Comparison of ENCODE assay signal across 10 cellular contexts in the genomic region with DNA sequence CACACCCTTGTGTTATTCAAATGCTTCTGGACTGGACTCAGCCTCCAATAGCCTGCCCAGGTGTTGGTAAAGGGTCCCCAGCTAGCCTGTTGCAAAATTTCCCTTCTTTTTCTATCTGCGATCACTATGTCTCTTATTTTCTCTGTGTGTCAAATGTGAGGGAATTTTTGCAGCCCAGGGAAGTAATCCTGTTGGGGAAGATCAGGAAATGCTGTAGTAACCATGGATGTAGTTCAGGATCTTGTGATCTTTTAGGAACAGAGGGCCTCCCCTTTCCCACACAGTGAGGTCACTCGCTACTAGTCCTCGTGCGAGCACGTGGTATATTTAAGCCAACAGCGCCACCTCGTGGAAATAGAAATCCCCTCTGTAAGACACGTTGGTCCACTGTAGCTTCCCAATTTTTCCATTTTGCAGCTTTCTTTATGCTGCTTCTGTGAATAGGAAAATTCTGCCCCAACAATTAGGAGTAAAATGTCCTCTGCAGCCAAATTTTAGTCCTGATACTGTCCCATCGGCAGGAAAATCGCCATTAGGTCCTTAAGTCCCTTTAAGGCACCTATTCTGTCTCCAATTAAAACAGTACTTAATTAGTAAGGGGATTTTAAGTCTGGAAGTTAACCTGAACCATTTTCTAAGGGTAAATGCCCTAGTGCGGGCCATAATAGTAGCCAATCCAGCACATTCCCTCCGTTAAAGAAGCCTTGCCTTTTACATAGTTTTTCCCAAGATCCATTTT. TPM values are rescaled to one million over a fixed set of nuclear protein-coding genes. Genes with fewer than 3 reads are reported as not detected.
DNase-seq lines count a peak whose midpoint lies in the region; TF ChIP-seq lines count a peak whose summit lies in the region.
"Had no signal": no experiment of that assay in that cellular context is flagged by ENCODE, and none has a peak within 500 bp of the region (broad histone marks: within the 10 kb centered on the region; RNA-seq: fewer than 3 reads in every experiment).

No MANE protein-coding gene starts in this region.

- H4K20me1 ChIP-seq in OCI-LY7 (ENCODE audit: insufficient read depth, low read length) (no peaks in the 10 kb centered on the region), smooth muscle cell (ENCODE audit: low read depth) (no peaks in the 10 kb centered on the region)

- H3K79me2 ChIP-seq in OCI-LY7 (ENCODE audit: insufficient read depth, low read depth, low read length): no peaks in the 10 kb centered on the region
- H3K79me2 ChIP-seq in smooth muscle cell (ENCODE audit: low read depth): no peaks in the 10 kb centered on the region

- no peaks in the 10 kb centered on the region for H3K4me1 Mint-ChIP-seq in activated T-helper 1 cell treated with anti-CD3 and anti-CD28 coated beads, Interleukin-12 subunit alpha, Interleukin-12 subunit beta, Interleukin-2, Interleukin-4 antibody, amounts not matched to agents 30 ng/mL and 10 ng/mL and 1 ng/mL, durations not matched to agents 14 hours and 24 hours and 36 hours (ENCODE audit: low read depth)
- no peaks in the 10 kb centered on the region for H3K4me1 Mint-ChIP-seq in glutamatergic neuron (ENCODE audit: low read depth, unreplicated experiment)
- H3K4me1 Mint-ChIP-seq: IgD-negative memory B cell had no signal

- no peak overlapping the region for H3K9ac ChIP-seq in smooth muscle cell (ENCODE audit: low read depth)

- no peak overlapping the region for H3K27ac Mint-ChIP-seq in activated T-helper 1 cell treated with anti-CD3 and anti-CD28 coated beads, Interleukin-12 subunit alpha, Interleukin-12 subunit beta, Interleukin-2, Interleukin-4 antibody, amounts not matched to agents 30 ng/mL and 10 ng/mL and 1 ng/mL, durations not matched to agents 14 hours and 24 hours and 36 hours
- H3K27ac Mint-ChIP-seq in glutamatergic neuron (ENCODE audit: unreplicated experiment): peak overlapping the region; percentile 18

- H3K4me2 ChIP-seq in OCI-LY7 (ENCODE audit: low read length): no peak overlapping the region
- no peak overlapping the region for H3K4me2 ChIP-seq in smooth muscle cell

- H3K36me3 Mint-ChIP-seq in activated T-helper 1 cell treated with anti-CD3 and anti-CD28 coated beads, Interleukin-12 subunit alpha, Interleukin-12 subunit beta, Interleukin-2, Interleukin-4 antibody, amounts not matched to agents 30 ng/mL and 10 ng/mL and 1 ng/mL, durations not matched to agents 14 hours and 24 hours and 36 hours (ENCODE audit: low read depth): peaks cover 5% of the 10 kb centered on the region
- H3K36me3 Mint-ChIP-seq in glutamatergic neuron (ENCODE audit: unreplicated experiment): peaks cover 33% of the 10 kb centered on the region

- no peaks in the 10 kb centered on the region for H3F3A ChIP-seq in smooth muscle cell (ENCODE audit: low read depth)

- H3K36me3 ChIP-seq in OCI-LY7 (ENCODE audit: insufficient read depth, low read length): no peaks in the 10 kb centered on the region
- no peaks in the 10 kb centered on the region for H3K36me3 ChIP-seq in smooth muscle cell (ENCODE audit: low read depth)
- H3K36me3 ChIP-seq: pancreas had no signal

- CTCF ChIA-PET in OCI-LY7 (lab: Charles Lee; ENCODE audit: unreplicated experiment): interaction anchor here (0.5 kb wide), 1 partner anchor 106 kb away, joined by 3 read pairs; no protein-coding TSS in a partner anchor

- intact Hi-C loops in OCI-LY7 (cut with micrococcal nuclease; ENCODE audit: unreplicated experiment): loop anchor here (1.0 kb wide), 2 partner anchors 266 to 497 kb away; no protein-coding TSS in a partner anchor
- intact Hi-C loops in activated T-helper 1 cell treated with anti-CD3 and anti-CD28 coated beads, Interleukin-12 subunit alpha, Interleukin-12 subunit beta, Interleukin-2, Interleukin-4 antibody, amounts not matched to agents 30 ng/mL and 10 ng/mL and 1 ng/mL, durations not matched to agents 14 hours and 24 hours and 36 hours (cut with micrococcal nuclease): loop anchor here (1.0 kb wide), 3 partner anchors 8 to 266 kb away; no protein-coding TSS in a partner anchor

- H2AFZ ChIP-seq in OCI-LY7 (ENCODE audit: low read length) (no peak overlapping the region), smooth muscle cell (ENCODE audit: low read depth) (no peak overlapping the region)

- peaks cover 61% of the 10 kb centered on the region for H3K9me3 Mint-ChIP-seq in activated T-helper 1 cell treated with anti-CD3 and anti-CD28 coated beads, Interleukin-12 subunit alpha, Interleukin-12 subunit beta, Interleukin-2, Interleukin-4 antibody, amounts not matched to agents 30 ng/mL and 10 ng/mL and 1 ng/mL, durations not matched to agents 14 hours and 24 hours and 36 hours
- peaks cover 19% of the 10 kb centered on the region for H3K9me3 Mint-ChIP-seq in glutamatergic neuron (ENCODE audit: unreplicated experiment)

- no peaks in the 10 kb centered on the region for H3K27me3 ChIP-seq in smooth muscle cell (ENCODE audit: low read depth)
- H3K27me3 ChIP-seq: pancreas had no signal

- H3K4me1 ChIP-seq in OCI-LY7 (ENCODE audit: insufficient read depth, low read length, poor library complexity, severe bottlenecking): no peaks in the 10 kb centered on the region
- H3K4me1 ChIP-seq in smooth muscle cell (ENCODE audit: low read depth): no peaks in the 10 kb centered on the region
- H3K4me1 ChIP-seq: pancreas had no signal

- H3K9me2 ChIP-seq in OCI-LY7 (ENCODE audit: insufficient read depth, low read length): no peaks in the 10 kb centered on the region

- H3K27ac ChIP-seq in C4-2B (no peak overlapping the region), OCI-LY7 (ENCODE audit: low read depth, low read length, poor library complexity, severe bottlenecking) (no peak overlapping the region), smooth muscle cell (ENCODE audit: low read depth) (no peak overlapping the region)
- H3K27ac ChIP-seq: pancreas had no signal

- H3K4me3 Mint-ChIP-seq in activated T-helper 1 cell treated with anti-CD3 and anti-CD28 coated beads, Interleukin-12 subunit alpha, Interleukin-12 subunit beta, Interleukin-2, Interleukin-4 antibody, amounts not matched to agents 30 ng/mL and 10 ng/mL and 1 ng/mL, durations not matched to agents 14 hours and 24 hours and 36 hours: no peak overlapping the region
- no peak overlapping the region for H3K4me3 Mint-ChIP-seq in glutamatergic neuron (ENCODE audit: unreplicated experiment)

- H3K27me3 Mint-ChIP-seq in activated T-helper 1 cell treated with anti-CD3 and anti-CD28 coated beads, Interleukin-12 subunit alpha, Interleukin-12 subunit beta, Interleukin-2, Interleukin-4 antibody, amounts not matched to agents 30 ng/mL and 10 ng/mL and 1 ng/mL, durations not matched to agents 14 hours and 24 hours and 36 hours (ENCODE audit: insufficient read depth): peaks cover 3% of the 10 kb centered on the region
- no peaks in the 10 kb centered on the region for H3K27me3 Mint-ChIP-seq in glutamatergic neuron (ENCODE audit: unreplicated experiment)
- H3K27me3 Mint-ChIP-seq: IgD-negative memory B cell had no signal

- peak; percentile 81 for TF ChIP-seq CTCF in C4-2B (conservative IDR thresholded peaks at IDR 0.05)
- TF ChIP-seq CTCF in OCI-LY7 (conservative IDR thresholded peaks at IDR 0.05; ENCODE audit: low read length): peak; percentile 91
- peak; percentile 23 for TF ChIP-seq CTCF in glutamatergic neuron (IDR thresholded peaks at IDR 0.05; ENCODE audit: partially characterized antibody, unreplicated experiment)
- peak; percentile 37 for TF ChIP-seq CTCF in smooth muscle cell (IDR thresholded peaks at IDR 0.05; ENCODE audit: borderline replicate concordance, insufficient read depth, poor library complexity, severe bottlenecking)

- POLR2A ChIA-PET in OCI-LY7 (lab: Charles Lee): interaction anchor here (0.5 to 1.4 kb wide), 3 partner anchors 444 to 1265 kb away, joined by 3 to 5 read pairs (median 3); no protein-coding TSS in a partner anchor

- 60% methylated on average over 12 of the region's 12 CpGs for WGBS in smooth muscle cell (ENCODE audit: low lambda C conversion rate)

- peak; percentile 89 for DNase-seq in H4 (ENCODE audit: low spot score)
- DNase-seq in OCI-LY7 (ENCODE audit: low spot score): peak; percentile 83
- peak; percentile 40 for DNase-seq in activated T-helper 1 cell treated with anti-CD3 and anti-CD28 coated beads, Interleukin-12 subunit alpha, Interleukin-12 subunit beta, Interleukin-2, Interleukin-4 antibody, amounts not matched to agents 30 ng/mL and 10 ng/mL and 1 ng/mL, durations not matched to agents 14 hours and 24 hours and 36 hours (ENCODE audit: low spot score)
- DNase-seq in glutamatergic neuron: peak; percentile 30
- no peak for DNase-seq in smooth muscle cell (lab: John Stamatoyannopoulos, UW; ENCODE audit: unreplicated experiment)
- no peak for DNase-seq in cerebellum (ENCODE audit: low spot score)
- no peak for DNase-seq in ureter (ENCODE audit: low spot score)

- H3K9me3 ChIP-seq in OCI-LY7 (ENCODE audit: low read length) (peaks cover 26% of the 10 kb centered on the region), smooth muscle cell (replicated peaks; ENCODE audit: low read depth) (peaks cover 15% of the 10 kb centered on the region)
- H3K9me3 ChIP-seq: pancreas had no signal

- H3K4me3 ChIP-seq in OCI-LY7 (ENCODE audit: low read depth, low read length, poor library complexity, severe bottlenecking): no peak overlapping the region
- H3K4me3 ChIP-seq in smooth muscle cell: no peak overlapping the region
- H3K4me3 ChIP-seq: pancreas had no signal

- no TSS peak for BruUV-seq in OCI-LY7 (replicated peaks; lab: Mats Ljungman, UMichigan)

RNA-seq across cellular contexts. Expression of gene SMCO1, which starts 4.0 kb away (rescaled TPM):
- total RNA-seq in H4 (2014; rRNA removed; shearing (Covaris generic)): not detected in 2 replicates
- not detected in 2 replicates for total RNA-seq in OCI-LY7 (2014; rRNA removed; shearing (Covaris generic))
- total RNA-seq in OCI-LY7 (2022) (not detected in 2 replicates), glutamatergic neuron (ENCODE audit: unreplicated experiment) (not detected), smooth muscle cell (not detected in 2 replicates), cerebellum (not detected), ureter (not detected)
- total RNA-seq in activated T-helper 1 cell treated with anti-CD3 and anti-CD28 coated beads, Interleukin-12 subunit alpha, Interleukin-12 subunit beta, Interleukin-2, Interleukin-4 antibody, amounts not matched to agents 30 ng/mL and 10 ng/mL and 1 ng/mL, durations not matched to agents 14 hours and 24 hours and 36 hours: not detected in 2 replicates
- not detected in 2 replicates for polyA plus RNA-seq in smooth muscle cell
- total RNA-seq: pancreas had no signal
- polyA plus RNA-seq: IgD-negative memory B cell had no signal

RNA-seq across cellular contexts. Expression of gene RNF168, which starts 15.6 kb away (rescaled TPM):
- 9.5 and 12.6 TPM in 2 replicates for total RNA-seq in H4 (2014; rRNA removed; shearing (Covaris generic))
- 29.6 and 31.3 TPM in 2 replicates for total RNA-seq in OCI-LY7 (2014; rRNA removed; shearing (Covaris generic))
- 38.1 and 38.7 TPM in 2 replicates for total RNA-seq in OCI-LY7 (2022)
- total RNA-seq in activated T-helper 1 cell treated with anti-CD3 and anti-CD28 coated beads, Interleukin-12 subunit alpha, Interleukin-12 subunit beta, Interleukin-2, Interleukin-4 antibody, amounts not matched to agents 30 ng/mL and 10 ng/mL and 1 ng/mL, durations not matched to agents 14 hours and 24 hours and 36 hours: 32.1 and 32.8 TPM in 2 replicates
- total RNA-seq in glutamatergic neuron (ENCODE audit: unreplicated experiment): 24.4 TPM
- total RNA-seq in smooth muscle cell: 25.6 and 25.9 TPM in 2 replicates
- polyA plus RNA-seq in smooth muscle cell: 8.1 and 9.1 TPM in 2 replicates
- 14.2 TPM for total RNA-seq in cerebellum
- 23.0 TPM for total RNA-seq in ureter

RNA-seq across cellular contexts. Expression of gene WDR53, which starts 49.2 kb away (rescaled TPM):
- total RNA-seq in H4 (2014; rRNA removed; shearing (Covaris generic)): 12.4 and 24.1 TPM in 2 replicates
- 10.8 TPM in 2 replicates for total RNA-seq in OCI-LY7 (2014; rRNA removed; shearing (Covaris generic))
- total RNA-seq in OCI-LY7 (2022) (15.6 and 16.5 TPM in 2 replicates), glutamatergic neuron (ENCODE audit: unreplicated experiment) (7.8 TPM), smooth muscle cell (6.3 and 7.9 TPM in 2 replicates), cerebellum (4.5 TPM), ureter (8.1 TPM)
- total RNA-seq in activated T-helper 1 cell treated with anti-CD3 and anti-CD28 coated beads, Interleukin-12 subunit alpha, Interleukin-12 subunit beta, Interleukin-2, Interleukin-4 antibody, amounts not matched to agents 30 ng/mL and 10 ng/mL and 1 ng/mL, durations not matched to agents 14 hours and 24 hours and 36 hours: 24.8 and 25.5 TPM in 2 replicates
- polyA plus RNA-seq in smooth muscle cell: 11.5 and 13.5 TPM in 2 replicates

RNA-seq across cellular contexts. Expression of gene FBXO45, which starts 49.3 kb away (rescaled TPM):
- total RNA-seq in H4 (2014; rRNA removed; shearing (Covaris generic)): 18.0 and 19.2 TPM in 2 replicates
- total RNA-seq in OCI-LY7 (2014; rRNA removed; shearing (Covaris generic)): 10.6 and 12.5 TPM in 2 replicates
- 15.5 and 15.6 TPM in 2 replicates for total RNA-seq in OCI-LY7 (2022)
- total RNA-seq in activated T-helper 1 cell treated with anti-CD3 and anti-CD28 coated beads, Interleukin-12 subunit alpha, Interleukin-12 subunit beta, Interleukin-2, Interleukin-4 antibody, amounts not matched to agents 30 ng/mL and 10 ng/mL and 1 ng/mL, durations not matched to agents 14 hours and 24 hours and 36 hours: 22.8 and 24.3 TPM in 2 replicates
- total RNA-seq in glutamatergic neuron (ENCODE audit: unreplicated experiment): 15.6 TPM
- total RNA-seq in smooth muscle cell: 13.1 and 14.4 TPM in 2 replicates
- 5.8 and 7.2 TPM in 2 replicates for polyA plus RNA-seq in smooth muscle cell
- total RNA-seq in cerebellum: 25.7 TPM
- 5.8 TPM for total RNA-seq in ureter

Comparison
In these comparisons a context has a peak if more than half of its experiments do, and no peak if none do; other contexts are left out.
1. CTCF ChIP-seq: peak in every context shown above with its lines; median percentile 91 in OCI-LY7; 81 in C4-2B; 37 in smooth muscle cell; 23 in glutamatergic neuron.
2. DNase-seq: peak in H4 (single experiment), OCI-LY7 (single experiment), activated T-helper 1 cell treated with anti-CD3 and anti-CD28 coated beads, Interleukin-12 subunit alpha, Interleukin-12 subunit beta, Interleukin-2, Interleukin-4 antibody, amounts not matched to agents 30 ng/mL and 10 ng/mL and 1 ng/mL, durations not matched to agents 14 hours and 24 hours and 36 hours (single experiment) and glutamatergic neuron (single experiment); none in smooth muscle cell (single experiment), cerebellum (single experiment) and ureter (single experiment).